ENCODE assay signal across 12 cellular contexts in genomic region chr6:113645576-113645970, GRCh38.
DNase-seq lines count a peak whose midpoint lies in the region; ATAC-seq and TF ChIP-seq lines count a peak whose summit lies in the region.
"Had no signal": no experiment of that assay in that cellular context is flagged by ENCODE, and none has a peak within 500 bp of the region (broad histone marks: within the 10 kb centered on the region; RNA-seq: fewer than 3 reads in every experiment).

No MANE protein-coding gene starts in this region.

- no peaks in the 10 kb centered on the region for H3K9me3 ChIP-seq in ovary
- H3K9me3 ChIP-seq in naive thymus-derived CD4-positive, alpha-beta T cell (ENCODE audit: control insufficient read depth in 2 of 3, low read length in 3 of 3), result no peaks in the 10 kb centered on the region

- H3K9me3 Mint-ChIP-seq in progenitor cell of endocrine pancreas (ENCODE audit: low read depth), result no peaks in the 10 kb centered on the region
- H3K9me3 Mint-ChIP-seq in naive thymus-derived CD4-positive, alpha-beta T cell, result no peaks in the 10 kb centered on the region

- no peak for TF ChIP-seq EP300 in ovary (IDR thresholded peaks at IDR 0.05)

- peaks cover 3% of the 10 kb centered on the region for H3K4me1 ChIP-seq in ovary (ENCODE audit: insufficient read depth)
- no peaks in the 10 kb centered on the region for H3K4me1 ChIP-seq in naive thymus-derived CD4-positive, alpha-beta T cell (ENCODE audit: control insufficient read depth in 2 of 2, insufficient read depth in 2 of 2, low read length in 2 of 2)

- no peaks in the 10 kb centered on the region for H3K36me3 Mint-ChIP-seq in progenitor cell of endocrine pancreas (ENCODE audit: insufficient read depth)
- H3K36me3 Mint-ChIP-seq in naive thymus-derived CD4-positive, alpha-beta T cell, result no peaks in the 10 kb centered on the region

- POLR2A ChIA-PET in naive thymus-derived CD4-positive, alpha-beta T cell (lab: Charles Lee), result no interaction called here

- peaks cover 13% of the 10 kb centered on the region for H3K27me3 Mint-ChIP-seq in progenitor cell of endocrine pancreas
- H3K27me3 Mint-ChIP-seq in naive thymus-derived CD4-positive, alpha-beta T cell, result peaks cover 0 to 7% (median 3%) of the 10 kb centered on the region in 5 donors

- no peak for ATAC-seq in naive thymus-derived CD4-positive, alpha-beta T cell
- ATAC-seq: activated CD4-positive, alpha-beta T cell treated with anti-CD3 and anti-CD28 coated beads for 36 hours had no signal

- no peaks in the 10 kb centered on the region for H3K36me3 ChIP-seq in ovary
- H3K36me3 ChIP-seq in naive thymus-derived CD4-positive, alpha-beta T cell (ENCODE audit: control insufficient read depth in 2 of 3, insufficient read depth in 3 of 3, low read length in 3 of 3), result no peaks in the 10 kb centered on the region

- TF ChIP-seq CTCF in progenitor cell of endocrine pancreas (IDR thresholded peaks at IDR 0.05; ENCODE audit: unreplicated experiment) (no peak), ovary (IDR thresholded peaks at IDR 0.05) (no peak)

- in situ Hi-C loops in Caki2 (cut with HindIII; ENCODE audit: low pct_unique_long_range_greater_than_20kb, low sequenced_read_pairs), result no loop called here

- H3K4me3 ChIP-seq in ovary, result no peak overlapping the region
- no peak overlapping the region for H3K4me3 ChIP-seq in naive thymus-derived CD4-positive, alpha-beta T cell (ENCODE audit: low read length)

- peaks cover 27% of the 10 kb centered on the region for H3K4me1 Mint-ChIP-seq in progenitor cell of endocrine pancreas (ENCODE audit: low read depth)
- H3K4me1 Mint-ChIP-seq in naive thymus-derived CD4-positive, alpha-beta T cell, result no peaks in the 10 kb centered on the region
- H3K4me1 Mint-ChIP-seq: activated CD4-positive, alpha-beta T cell treated with anti-CD3 and anti-CD28 coated beads for 36 hours had no signal

- no peak for TF ChIP-seq POLR2A in ovary (IDR thresholded peaks at IDR 0.05)

- DNase-seq in Caki2 (ENCODE audit: low read depth) (peak; percentile 75), NCI-H226 (peak; percentile 97), epithelial cell of prostate (ENCODE audit: low read depth, low spot score) (peak; percentile 99), progenitor cell of endocrine pancreas (ENCODE audit: low spot score, unreplicated experiment) (no peak), ovary (no peak), NCI-H1417 (lab: John Stamatoyannopoulos, UW) (no peak)
- DNase-seq in naive thymus-derived CD4-positive, alpha-beta T cell, result no peak
- DNase-seq in activated naive CD4-positive, alpha-beta T cell treated with anti-CD3 and anti-CD28 coated beads, Interleukin-2, amount 50 U/mL, for 16 hours, result no peak
- DNase-seq: activated CD4-positive, alpha-beta T cell treated with anti-CD3 and anti-CD28 coated beads for 36 hours; DND-41; left cardiac atrium; NCI-H524 treated with DMSO at 0.1 percent for 48 hours had no signal

- no peak overlapping the region for H3K4me3 Mint-ChIP-seq in progenitor cell of endocrine pancreas (ENCODE audit: low read depth)
- H3K4me3 Mint-ChIP-seq in naive thymus-derived CD4-positive, alpha-beta T cell, result no peak overlapping the region
- H3K4me3 Mint-ChIP-seq: activated CD4-positive, alpha-beta T cell treated with anti-CD3 and anti-CD28 coated beads for 36 hours had no signal

- H3K27me3 ChIP-seq in ovary, result no peaks in the 10 kb centered on the region
- H3K27me3 ChIP-seq in naive thymus-derived CD4-positive, alpha-beta T cell (ENCODE audit: control insufficient read depth in 2 of 2, insufficient read depth in 2 of 2, low read length in 2 of 2), result no peaks in the 10 kb centered on the region

- peak overlapping the region; percentile 43 for H3K27ac Mint-ChIP-seq in progenitor cell of endocrine pancreas
- H3K27ac Mint-ChIP-seq in naive thymus-derived CD4-positive, alpha-beta T cell, result no peak overlapping the region
- H3K27ac Mint-ChIP-seq: activated CD4-positive, alpha-beta T cell treated with anti-CD3 and anti-CD28 coated beads for 36 hours had no signal

- CTCF ChIA-PET in naive thymus-derived CD4-positive, alpha-beta T cell (lab: Charles Lee), result interaction anchor here (0.7 kb wide), 1 partner anchor 83 kb away, joined by 3 read pairs; no protein-coding TSS in a partner anchor

- intact Hi-C loops in ovary (cut with DNase I), result no loop called here
- intact Hi-C loops in naive thymus-derived CD4-positive, alpha-beta T cell (cut with micrococcal nuclease), result no loop called here

- H3K27ac ChIP-seq in epithelial cell of prostate (peak overlapping the region; percentile 95), ovary (no peak overlapping the region)
- no peak overlapping the region for H3K27ac ChIP-seq in naive thymus-derived CD4-positive, alpha-beta T cell (ENCODE audit: low read depth, low read length)

- WGBS in ovary, 3 donors, result 27 to 36% (median 32%) methylated on average over 4 of the region's 4 CpGs

Comparison
In these comparisons a context has a peak if more than half of its experiments do, and no peak if none do; other contexts are left out.
1. DNase-seq: peak in Caki2 (single experiment), NCI-H226 (single experiment) and epithelial cell of prostate (single experiment); none in progenitor cell of endocrine pancreas (single experiment), ovary (0 of 5), naive thymus-derived CD4-positive, alpha-beta T cell (0 of 9), activated naive CD4-positive, alpha-beta T cell treated with anti-CD3 and anti-CD28 coated beads, Interleukin-2, amount 50 U/mL, for 16 hours (single experiment) and NCI-H1417 (0 of 3).